ENCODE assay signal across 18 cellular contexts in genomic region chr9:86275962-86276361, GRCh38. TPM values are rescaled to one million over a fixed set of nuclear protein-coding genes. Genes with fewer than 3 reads are reported as not detected.
DNase-seq lines count a peak whose midpoint lies in the region; ATAC-seq and TF ChIP-seq lines count a peak whose summit lies in the region.
"Had no signal": no experiment of that assay in that cellular context is flagged by ENCODE, and none has a peak within 500 bp of the region (broad histone marks: within the 10 kb centered on the region; RNA-seq: fewer than 3 reads in every experiment).

No MANE protein-coding gene starts in this region.

- H3K9me3 Mint-ChIP-seq in endodermal cell: peaks cover 3% of the 10 kb centered on the region
- H3K9me3 Mint-ChIP-seq: activated CD4-positive, alpha-beta memory T cell treated with anti-CD3 and anti-CD28 coated beads, Interleukin-2, amount 10 ng/mL, durations not matched to agents 7 days and 5 days; activated naive CD4-positive, alpha-beta T cell treated with anti-CD3 and anti-CD28 coated beads, Interleukin-2, amount 50 U/mL, for 24 hours had no signal

- no peaks in the 10 kb centered on the region for H3K27me3 Mint-ChIP-seq in endodermal cell (ENCODE audit: insufficient read depth)
- H3K27me3 Mint-ChIP-seq: activated CD4-positive, alpha-beta memory T cell treated with anti-CD3 and anti-CD28 coated beads, Interleukin-2, amount 10 ng/mL, durations not matched to agents 7 days and 5 days; activated naive CD4-positive, alpha-beta T cell treated with anti-CD3 and anti-CD28 coated beads, Interleukin-2, amount 50 U/mL, for 24 hours had no signal

- ATAC-seq in heart right ventricle (peak in 1 of 8 donors; percentile 14), heart left ventricle (no peak), psoas muscle (peak in 1 of 4 donors; percentile 38)

- no peak overlapping the region for H3K9ac ChIP-seq in endodermal cell (ENCODE audit: extremely low read depth, low read length, poor library complexity, severe bottlenecking)

- peaks cover 13 to 68% (median 53%) of the 10 kb centered on the region in 9 donors for H3K4me1 ChIP-seq in heart right ventricle
- H3K4me1 ChIP-seq in heart left ventricle: peaks cover 0 to 62% (median 49%) of the 10 kb centered on the region in 12 donors
- H3K4me1 ChIP-seq in endodermal cell (ENCODE audit: control insufficient read depth, insufficient read depth, low read length): peaks cover 9% of the 10 kb centered on the region
- peaks cover 34% of the 10 kb centered on the region for H3K4me1 ChIP-seq in psoas muscle
- peaks cover 10 to 41% (median 14%) of the 10 kb centered on the region in 4 donors for H3K4me1 ChIP-seq in transverse colon

- H3K4me3 ChIP-seq in heart right ventricle: no peak overlapping the region
- no peak overlapping the region for H3K4me3 ChIP-seq in heart left ventricle
- H3K4me3 ChIP-seq in endodermal cell (ENCODE audit: low read length): no peak overlapping the region
- no peak overlapping the region for H3K4me3 ChIP-seq in psoas muscle
- H3K4me3 ChIP-seq in transverse colon: no peak overlapping the region
- H3K4me3 ChIP-seq: BLaER1 treated with 17β-estradiol and CSF1 and Interleukin-3, amounts not matched to agents 10 nM and 100 nM; upper lobe of left lung had no signal

- no peak overlapping the region for H3K27ac Mint-ChIP-seq in endodermal cell
- H3K27ac Mint-ChIP-seq: activated CD4-positive, alpha-beta memory T cell treated with anti-CD3 and anti-CD28 coated beads, Interleukin-2, amount 10 ng/mL, durations not matched to agents 7 days and 5 days; activated naive CD4-positive, alpha-beta T cell treated with anti-CD3 and anti-CD28 coated beads, Interleukin-2, amount 50 U/mL, for 24 hours had no signal

- peaks cover 28% of the 10 kb centered on the region for H3K36me3 Mint-ChIP-seq in endodermal cell (ENCODE audit: low read depth)

- DNase-seq in heart right ventricle (no peak), heart left ventricle (no peak), NCI-H69 (lab: John Stamatoyannopoulos, UW) (peak; percentile 27), endodermal cell (peak; percentile 46), psoas muscle (no peak), transverse colon (no peak), AML-193 (lab: John Stamatoyannopoulos, UW) (no peak), SIG-M5 treated with dmso at 0.1 percent for 504 hours (lab: John Stamatoyannopoulos, UW; ENCODE audit: unreplicated experiment) (no peak)
- DNase-seq: activated CD4-positive, alpha-beta memory T cell treated with anti-CD3 and anti-CD28 coated beads, Interleukin-2, amount 10 ng/mL, durations not matched to agents 7 days and 5 days; HCEC 1CT; head of caudate nucleus; MM.1S; NCI-H524 treated with DMSO at 0.1 percent for 48 hours; T-helper 1 cell; upper lobe of left lung had no signal

- intact Hi-C loops in heart right ventricle (cut with DNase I): loop anchor here in 1 of 10 donors (5.0 kb wide), 1 partner anchor 74 kb away; no protein-coding TSS in a partner anchor
- intact Hi-C loops in heart left ventricle (cut with DNase I): loop anchor here in 1 of 10 donors (2.0 kb wide), 1 partner anchor 73 kb away; no protein-coding TSS in a partner anchor
- intact Hi-C loops in psoas muscle (cut with DNase I): no loop called here
- intact Hi-C loops in transverse colon (cut with DNase I; ENCODE audit: low total_unique reads): no loop called here

- H3K36me3 ChIP-seq in heart right ventricle: peaks cover 0 to 55% (median 18%) of the 10 kb centered on the region in 9 donors
- peaks cover 0 to 45% (median 28%) of the 10 kb centered on the region in 9 donors for H3K36me3 ChIP-seq in heart left ventricle
- peaks cover 35% of the 10 kb centered on the region for H3K36me3 ChIP-seq in endodermal cell (ENCODE audit: control insufficient read depth, insufficient read depth, low read length)
- H3K36me3 ChIP-seq in psoas muscle (ENCODE audit: insufficient read depth in 1 of 2, low read depth in 1 of 2): peaks cover 3 to 38% of the 10 kb centered on the region in 2 donors
- H3K36me3 ChIP-seq in transverse colon: peaks cover 0 to 21% (median 9%) of the 10 kb centered on the region in 4 donors

- 80 to 83% methylated on average over 3 of the region's 3 CpGs for WGBS in heart right ventricle, 2 donors
- WGBS in heart left ventricle, 4 donors: 79 to 90% (median 82%) methylated on average over 3 of the region's 3 CpGs
- 86 to 88% methylated on average over 1 to 3 of the region's 3 CpGs for WGBS in endodermal cell (ENCODE audit: insufficient coverage in 1 of 2, insufficient read length in 1 of 2), 2 experiments
- WGBS in psoas muscle, 3 donors: 78 to 85% (median 78%) methylated on average over 3 of the region's 3 CpGs
- 86 to 88% methylated on average over 2 to 3 of the region's 3 CpGs for WGBS in transverse colon (ENCODE audit: low coverage in 1 of 2), 2 donors

- no peak for TF ChIP-seq EP300 in transverse colon (IDR thresholded peaks at IDR 0.05; ENCODE audit: low read depth)

- H3K27me3 ChIP-seq in heart right ventricle (no peaks in the 10 kb centered on the region), heart left ventricle (no peaks in the 10 kb centered on the region), endodermal cell (ENCODE audit: control insufficient read depth, insufficient read depth, low read length, poor library complexity, severe bottlenecking) (no peaks in the 10 kb centered on the region), psoas muscle (ENCODE audit: insufficient read depth in 3 of 3, low read length in 2 of 3) (no peaks in the 10 kb centered on the region), transverse colon (no peaks in the 10 kb centered on the region)
- H3K27me3 ChIP-seq: BLaER1 treated with 17β-estradiol and CSF1 and Interleukin-3, amounts not matched to agents 10 nM and 100 nM; upper lobe of left lung had no signal

- H3K4me1 Mint-ChIP-seq in endodermal cell: peaks cover 20% of the 10 kb centered on the region

- in situ Hi-C loops in transverse colon (cut with MboI; ENCODE audit: low pct_ligation_motif_present in 1 of 4, low pct_unique_long_range_greater_than_20kb in 1 of 4, low sequenced_read_pairs in 3 of 4): loop anchor here in 1 of 4 donors (25.0 kb wide), 1 partner anchor 339 kb away; the partner anchor contains the start of gene NAA35

- H3K27ac ChIP-seq in heart right ventricle (no peak overlapping the region), heart left ventricle (no peak overlapping the region), endodermal cell (ENCODE audit: low read depth, low read length) (no peak overlapping the region), psoas muscle (no peak overlapping the region), transverse colon (no peak overlapping the region)
- H3K27ac ChIP-seq: BLaER1 treated with 17β-estradiol and CSF1 and Interleukin-3, amounts not matched to agents 10 nM and 100 nM; upper lobe of left lung had no signal

- H3K4me3 Mint-ChIP-seq in endodermal cell: no peak overlapping the region
- H3K4me3 Mint-ChIP-seq: activated CD4-positive, alpha-beta memory T cell treated with anti-CD3 and anti-CD28 coated beads, Interleukin-2, amount 10 ng/mL, durations not matched to agents 7 days and 5 days; activated naive CD4-positive, alpha-beta T cell treated with anti-CD3 and anti-CD28 coated beads, Interleukin-2, amount 50 U/mL, for 24 hours had no signal

- TF ChIP-seq POLR2A in heart left ventricle (IDR thresholded peaks at IDR 0.05) (no peak), transverse colon (IDR thresholded peaks at IDR 0.05) (no peak)

- H3K9me3 ChIP-seq in heart right ventricle (no peaks in the 10 kb centered on the region), heart left ventricle (no peaks in the 10 kb centered on the region), endodermal cell (ENCODE audit: control insufficient read depth, low read length) (peaks cover 6% of the 10 kb centered on the region), psoas muscle (no peaks in the 10 kb centered on the region), transverse colon (no peaks in the 10 kb centered on the region)
- H3K9me3 ChIP-seq: upper lobe of left lung had no signal

- TF ChIP-seq CTCF in heart right ventricle (IDR thresholded peaks at IDR 0.05) (peak in 5 of 9 donors; percentile 15 to 44 (median 29)), heart left ventricle (IDR thresholded peaks at IDR 0.05) (peak in 5 of 12 donors; percentile 15 to 38 (median 26)), endodermal cell (conservative IDR thresholded peaks at IDR 0.05) (peak; percentile 74), psoas muscle (IDR thresholded peaks at IDR 0.05) (peak; percentile 6), transverse colon (IDR thresholded peaks at IDR 0.05) (no peak)

RNA-seq across cellular contexts. Expression of gene ISCA1, which starts 6.4 kb away (rescaled TPM):
- total RNA-seq in heart right ventricle (10 to 100 TPM; 50.7 to 86.1 (median 71.7) TPM), heart left ventricle (100 to 1,000 TPM in 1 of 9 donors, 10 to 100 TPM in 8; 47.1 to 104 (median 72.6) TPM), endodermal cell (10 to 100 TPM; 29.6 to 33.7 TPM), psoas muscle (10 to 100 TPM; 44.5 to 66.4 (median 50.0) TPM), transverse colon (10 to 100 TPM in 3 of 4 donors, 1 to 10 TPM in 1; 2.2 to 38.4 (median 29.4) TPM)
- polyA plus RNA-seq in heart right ventricle (10 to 100 TPM; 27.1 to 42.0 TPM), heart left ventricle (10 to 100 TPM; 39.2 to 64.7 TPM), psoas muscle (100 to 1,000 TPM in 1 of 3 donors, 10 to 100 TPM in 2; 69.4 to 130 (median 79.9) TPM)
- polyA plus RNA-seq in endodermal cell (2013, experiment 1 of 2): 40.6 TPM
- polyA plus RNA-seq in endodermal cell (2013, experiment 2 of 2): 35.8 TPM

RNA-seq across cellular contexts. Expression of gene C9orf153, which starts 16.5 kb away (rescaled TPM):
- total RNA-seq in heart right ventricle: under 1 TPM in 8 of 10 donors, not detected in 2; 0.14 to 0.72 (median 0.34) TPM
- under 1 TPM; 0.06 to 0.44 TPM for polyA plus RNA-seq in heart right ventricle
- total RNA-seq in heart left ventricle: under 1 TPM in 5 of 9 donors, not detected in 4; 0.21 to 0.72 (median 0.42) TPM
- under 1 TPM; 0.14 to 0.50 TPM for polyA plus RNA-seq in heart left ventricle
- total RNA-seq in endodermal cell: under 1 TPM; 0.37 to 0.51 TPM
- 0.14 TPM for polyA plus RNA-seq in endodermal cell (2013, experiment 1 of 2)
- polyA plus RNA-seq in endodermal cell (2013, experiment 2 of 2): not detected
- total RNA-seq in psoas muscle: under 1 TPM in 3 of 4 donors, not detected in 1; 0.13 to 0.51 (median 0.36) TPM
- under 1 TPM; 0.04 to 0.22 (median 0.09) TPM for polyA plus RNA-seq in psoas muscle
- total RNA-seq in transverse colon: under 1 TPM in 1 of 4 donors, not detected in 3; 0.48 TPM
- total RNA-seq: activated CD4-positive, alpha-beta memory T cell treated with anti-CD3 and anti-CD28 coated beads, Interleukin-2, amount 10 ng/mL, durations not matched to agents 7 days and 5 days; dermis microvascular lymphatic vessel endothelial cell had no signal

Comparison
In these comparisons a context has a peak if more than half of its experiments do, and no peak if none do; other contexts are left out.
1. DNase-seq: peak in NCI-H69 (single experiment) and endodermal cell (single experiment); none in heart right ventricle (0 of 2), heart left ventricle (0 of 5), psoas muscle (0 of 2), transverse colon (single experiment), AML-193 (0 of 2) and SIG-M5 treated with dmso at 0.1 percent for 504 hours (single experiment).
2. CTCF ChIP-seq: peak in heart right ventricle (5 of 9), endodermal cell (single experiment) and psoas muscle (single experiment); none in transverse colon (0 of 5).